In genomic region chr6:126112171-126112632, GRCh38 we compare ENCODE assay signal across 17 cellular contexts.
DNase-seq lines count a peak whose midpoint lies in the region; ATAC-seq, FAIRE-seq and TF ChIP-seq lines count a peak whose summit lies in the region.
"Had no signal": no experiment of that assay in that cellular context is flagged by ENCODE, and none has a peak within 500 bp of the region (broad histone marks: within the 10 kb centered on the region; RNA-seq: fewer than 3 reads in every experiment).

No MANE protein-coding gene starts in this region.

- DNase-seq in DMS53 (lab: John Stamatoyannopoulos, UW): peak; percentile 70
- DNase-seq in LNCaP clone FGC (ENCODE audit: low read depth): no peak
- peak; percentile 9 for DNase-seq in cerebellar cortex (ENCODE audit: low spot score)
- DNase-seq in mesenchymal stem cell: peak; percentile 15
- DNase-seq in NCI-H446 (lab: John Stamatoyannopoulos, UW): no peak
- no peak for DNase-seq in NCI-H526 treated with DMSO at 0.1 percent for 48 hours (lab: John Stamatoyannopoulos, UW)
- no peak for DNase-seq in RCC 7860 (ENCODE audit: low spot score)
- DNase-seq: activated CD4-positive, alpha-beta T cell treated with anti-CD3 and anti-CD28 coated beads, Interleukin-2, amount 50 U/mL, for 4 hours; CD4-positive, CD25-positive, alpha-beta regulatory T cell; GF-D8; glutamatergic neuron; H9; left ventricle myocardium inferior; natural killer cell had no signal

- no peak overlapping the region for H4K91ac ChIP-seq in mesenchymal stem cell (ENCODE audit: low read length)

- peak; percentile 31 for TF ChIP-seq CTCF in LNCaP clone FGC (IDR thresholded peaks at IDR 0.05; ENCODE audit: control insufficient read depth, extremely low read depth, insufficient read depth)

- H3K36me3 ChIP-seq in mesenchymal stem cell (ENCODE audit: control insufficient read depth in 1 of 2, insufficient read depth in 2 of 2, low read depth in 1 of 2, low read length in 2 of 2): no peaks in the 10 kb centered on the region

- no peak overlapping the region for H3K9ac ChIP-seq in mesenchymal stem cell (ENCODE audit: low read length)

- no peak for FAIRE-seq in RCC 7860 (lab: Jason Lieb, UNC)

- H3K27me3 ChIP-seq in mesenchymal stem cell (ENCODE audit: control insufficient read depth in 1 of 2, insufficient read depth in 1 of 2, low read length in 2 of 2): no peaks in the 10 kb centered on the region

- 87% methylated on average over 2 of the region's 2 CpGs for WGBS in mesenchymal stem cell

- no peak overlapping the region for H3K23ac ChIP-seq in mesenchymal stem cell (ENCODE audit: low read length in 2 of 2)

- no peak overlapping the region for H4K8ac ChIP-seq in mesenchymal stem cell (ENCODE audit: low read length)

- no peak overlapping the region for H2BK12ac ChIP-seq in mesenchymal stem cell (ENCODE audit: low read length in 2 of 2)

- no peaks in the 10 kb centered on the region for H3K9me3 ChIP-seq in mesenchymal stem cell (ENCODE audit: control insufficient read depth, low read length)
- H3K9me3 ChIP-seq: left ventricle myocardium inferior had no signal

- no peaks in the 10 kb centered on the region for H3K4me1 ChIP-seq in mesenchymal stem cell (ENCODE audit: control insufficient read depth, insufficient read depth, low read depth, low read length)
- H3K4me1 ChIP-seq: left ventricle myocardium inferior had no signal

- H3K79me1 ChIP-seq in mesenchymal stem cell (replicated peaks; ENCODE audit: low read length, poor library complexity, severe bottlenecking): no peaks in the 10 kb centered on the region

- H3K14ac ChIP-seq in mesenchymal stem cell (ENCODE audit: low read length in 2 of 2): no peak overlapping the region

- no peak for ATAC-seq in HG02571 (IDR thresholded peaks at IDR 0.05; ENCODE audit: unreplicated experiment)
- ATAC-seq: activated T-helper 17 cell treated with anti-CD3 and anti-CD28 coated beads, Interleukin-2, amount 50 U/mL, for 72 hours; natural killer cell had no signal

- H2AK5ac ChIP-seq in mesenchymal stem cell (ENCODE audit: low read length, severe bottlenecking): no peak overlapping the region

- H3K4me2 ChIP-seq in mesenchymal stem cell (ENCODE audit: low read length, poor library complexity, severe bottlenecking): no peak overlapping the region
- H3K4me2 ChIP-seq: smooth muscle cell had no signal

- H3K4me3 ChIP-seq in LNCaP clone FGC (ENCODE audit: low read depth, low read length) (no peak overlapping the region), mesenchymal stem cell (ENCODE audit: insufficient read depth in 1 of 2, low read depth in 1 of 2, low read length in 2 of 2) (no peak overlapping the region)
- H3K4me3 ChIP-seq: left ventricle myocardium inferior, smooth muscle cell had no signal

- H3K18ac ChIP-seq in mesenchymal stem cell (ENCODE audit: low read depth in 1 of 2, low read length in 2 of 2): no peak overlapping the region

- H2AFZ ChIP-seq in mesenchymal stem cell (ENCODE audit: low read depth, low read length): no peak overlapping the region

- H3K4ac ChIP-seq in mesenchymal stem cell (ENCODE audit: low read depth in 1 of 2, low read length in 2 of 2): no peak overlapping the region

- no peak overlapping the region for H2BK5ac ChIP-seq in mesenchymal stem cell (ENCODE audit: low read depth, low read length, poor library complexity, severe bottlenecking)

- H2BK120ac ChIP-seq in mesenchymal stem cell (ENCODE audit: low read depth, low read length): no peak overlapping the region

- no peak overlapping the region for H3K27ac ChIP-seq in mesenchymal stem cell (ENCODE audit: low read length, poor library complexity, severe bottlenecking)
- H3K27ac ChIP-seq: left ventricle myocardium inferior had no signal

- H2BK15ac ChIP-seq in mesenchymal stem cell (ENCODE audit: low read depth, poor library complexity, severe bottlenecking): no peak overlapping the region

Comparison
In these comparisons a context has a peak if more than half of its experiments do, and no peak if none do; other contexts are left out.
1. DNase-seq: peak in DMS53 (single experiment), cerebellar cortex (single experiment) and mesenchymal stem cell (single experiment); none in LNCaP clone FGC (single experiment), NCI-H446 (0 of 2), NCI-H526 treated with DMSO at 0.1 percent for 48 hours (single experiment) and RCC 7860 (single experiment).